6 cellular contexts compared by ENCODE assay signal in the genomic region with DNA sequence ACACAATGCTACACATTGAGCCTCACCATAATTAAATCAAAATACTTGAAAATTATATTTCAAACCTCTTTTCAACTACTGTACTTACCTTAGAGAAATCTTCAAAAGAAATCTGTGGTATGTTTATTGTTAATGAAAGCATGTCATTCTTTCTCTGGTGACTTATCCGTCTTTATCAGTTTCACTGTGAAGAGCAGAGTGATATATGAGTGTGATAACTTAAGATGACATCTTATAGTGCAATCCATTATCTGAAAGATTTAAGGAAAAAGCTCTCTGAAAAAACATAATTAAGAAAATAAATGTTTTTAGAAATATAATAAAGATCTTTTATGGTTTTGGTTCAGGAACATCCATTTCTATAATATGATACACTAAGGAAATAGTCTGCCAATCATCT.
"Had no signal": no experiment of that assay in that cellular context is flagged by ENCODE, and none has a peak within 500 bp of the region (broad histone marks: within the 10 kb centered on the region; RNA-seq: fewer than 3 reads in every experiment).

No MANE protein-coding gene starts in this region.

- H3K27ac ChIP-seq: HL-60 had no signal

- DNase-seq: IMR-90, KBM-7, KG1 had no signal

- ATAC-seq: HepG2, K562 had no signal

- H3K4me3 ChIP-seq: K562 had no signal
